In genomic region chrX:27976934-27977333, GRCh38 we compare ENCODE assay signal across 6 cellular contexts. TPM values are rescaled to one million over a fixed set of nuclear protein-coding genes. Genes with fewer than 3 reads are reported as not detected.
"Had no signal": no experiment of that assay in that cellular context is flagged by ENCODE, and none has a peak within 500 bp of the region (broad histone marks: within the 10 kb centered on the region; RNA-seq: fewer than 3 reads in every experiment).

No MANE protein-coding gene starts in this region.

RNA-seq across cellular contexts. Expression of gene DCAF8L1, which starts 4.3 kb away (rescaled TPM):
- total RNA-seq: GM23338, H1, H9, HepG2, HT-29 had no signal
- polyA plus RNA-seq: GM23338, H1, HepG2, IgD-negative memory B cell had no signal
